20 cellular contexts compared by ENCODE assay signal in genomic region chr17:36687736-36688135, GRCh38.
"Had no signal": no experiment of that assay in that cellular context is flagged by ENCODE, and none has a peak within 500 bp of the region (broad histone marks: within the 10 kb centered on the region; RNA-seq: fewer than 3 reads in every experiment).

No MANE protein-coding gene starts in this region.

- DNase-seq: activated B cell treated with CpG ODN at 0.5 μM for 24 hours; activated CD4-positive, alpha-beta T cell treated with anti-CD3 and anti-CD28 coated beads for 1 hour; activated CD4-positive, alpha-beta T cell treated with anti-CD3 and anti-CD28 coated beads, Interleukin-2, amount 10 ng/mL, durations not matched to agents 24 days and 14 days; activated CD4-positive, alpha-beta T cell treated with anti-CD3 and anti-CD28 coated beads, Interleukin-2, amount 50 U/mL, for 48 hours; activated effector memory CD4-positive, alpha-beta T cell treated with anti-CD3 and anti-CD28 coated beads, Interleukin-2, amount 50 U/mL, for 16 hours; activated naive CD4-positive, alpha-beta T cell treated with Interleukin-2 at 50 U/mL for 16 hours; activated naive CD8-positive, alpha-beta T cell treated with anti-CD3 and anti-CD28 coated beads for 36 hours; activated T-cell treated with anti-CD3 and anti-CD28 coated beads, Interleukin-2, amount 50 U/mL, for 4 hours; cerebellar nuclear complex; Kasumi-1; NCI-H1105 treated with DMSO at 0.1 percent for 48 hours; NCI-H1436 treated with DMSO at 0.1 percent for 48 hours; NCI-H187; NCI-H2081; NCI-H2171 treated with DMSO at 0.1 percent for 48 hours; NCI-H226; NCI-H82; SIG-M5; T-helper 17 cell; T-helper 9 cell had no signal

- H3K27me3 Mint-ChIP-seq: activated naive CD8-positive, alpha-beta T cell treated with anti-CD3 and anti-CD28 coated beads for 36 hours had no signal

- H3K9me3 Mint-ChIP-seq: activated B cell treated with CpG ODN at 0.5 μM for 24 hours; activated CD4-positive, alpha-beta T cell treated with anti-CD3 and anti-CD28 coated beads, Interleukin-2, amount 10 ng/mL, durations not matched to agents 24 days and 14 days; activated naive CD8-positive, alpha-beta T cell treated with anti-CD3 and anti-CD28 coated beads for 36 hours; activated T-cell treated with anti-CD3 and anti-CD28 coated beads, Interleukin-2, amount 50 U/mL, for 4 hours had no signal

- H3K36me3 Mint-ChIP-seq: activated naive CD8-positive, alpha-beta T cell treated with anti-CD3 and anti-CD28 coated beads for 36 hours had no signal

- ATAC-seq: activated T-cell treated with anti-CD3 and anti-CD28 coated beads, Interleukin-2, amount 50 U/mL, for 4 hours; T-helper 17 cell had no signal

- H3K4me3 Mint-ChIP-seq: activated B cell treated with CpG ODN at 0.5 μM for 24 hours; activated CD4-positive, alpha-beta T cell treated with anti-CD3 and anti-CD28 coated beads, Interleukin-2, amount 10 ng/mL, durations not matched to agents 24 days and 14 days; activated naive CD8-positive, alpha-beta T cell treated with anti-CD3 and anti-CD28 coated beads for 36 hours; activated T-cell treated with anti-CD3 and anti-CD28 coated beads, Interleukin-2, amount 50 U/mL, for 4 hours; T-helper 17 cell had no signal

- H3K27ac Mint-ChIP-seq: activated B cell treated with CpG ODN at 0.5 μM for 24 hours; activated CD4-positive, alpha-beta T cell treated with anti-CD3 and anti-CD28 coated beads, Interleukin-2, amount 10 ng/mL, durations not matched to agents 24 days and 14 days; activated naive CD8-positive, alpha-beta T cell treated with anti-CD3 and anti-CD28 coated beads for 36 hours; T-helper 17 cell had no signal

- H3K4me1 Mint-ChIP-seq: activated B cell treated with CpG ODN at 0.5 μM for 24 hours; activated CD4-positive, alpha-beta T cell treated with anti-CD3 and anti-CD28 coated beads, Interleukin-2, amount 10 ng/mL, durations not matched to agents 24 days and 14 days; activated naive CD8-positive, alpha-beta T cell treated with anti-CD3 and anti-CD28 coated beads for 36 hours; T-helper 17 cell had no signal
